17 cellular contexts compared by ENCODE assay signal in the genomic region with DNA sequence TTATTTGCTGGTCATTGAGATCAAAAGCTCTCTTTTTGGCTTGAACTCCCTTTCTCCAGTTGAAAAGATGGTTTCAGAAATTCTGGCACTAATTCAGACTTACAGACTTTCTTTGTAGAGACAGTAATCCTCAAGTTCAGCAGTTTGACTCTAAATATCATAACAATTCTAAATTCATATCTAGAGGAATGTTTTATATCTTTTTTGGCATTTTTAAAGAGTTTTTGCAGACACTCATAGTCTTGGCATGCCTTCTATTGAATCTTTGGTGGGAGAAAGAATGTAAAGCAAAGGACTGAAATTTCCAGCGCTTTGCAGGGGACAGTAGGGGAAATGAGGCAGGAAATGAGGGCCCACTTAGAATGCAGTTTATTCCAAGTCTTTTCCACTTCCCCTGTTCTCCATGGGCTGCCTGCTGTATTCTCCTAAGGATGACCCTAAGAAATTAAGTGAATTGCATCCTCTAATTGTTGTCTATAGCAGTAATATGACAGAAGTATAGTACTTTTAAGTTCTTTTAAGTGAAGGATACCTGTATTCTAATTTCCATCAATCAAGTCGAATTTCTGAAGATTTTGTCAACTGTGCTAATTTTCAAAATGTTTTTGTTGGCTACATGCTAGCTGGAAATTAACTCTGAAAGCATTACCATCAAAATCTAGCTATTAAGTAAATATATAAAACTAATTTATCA. TPM values are rescaled to one million over a fixed set of nuclear protein-coding genes. Genes with fewer than 3 reads are reported as not detected.
A peak's percentile ranks its signal among the peaks of the same experiment; 100 is the strongest.
DNase-seq lines count a peak whose midpoint lies in the region; ATAC-seq, FAIRE-seq and TF ChIP-seq lines count a peak whose summit lies in the region.
"Had no signal": no experiment of that assay in that cellular context is flagged by ENCODE, and none has a peak within 500 bp of the region (broad histone marks: within the 10 kb centered on the region; RNA-seq: fewer than 3 reads in every experiment).

No MANE protein-coding gene starts in this region.

- FAIRE-seq in pancreas (lab: Jason Lieb, UNC): no peak

- intact Hi-C loops in pancreas (cut with DNase I): no loop called here

- H3K27me3 ChIP-seq in pancreas: no peaks in the 10 kb centered on the region
- H3K27me3 ChIP-seq: testis had no signal

- peaks cover 83 to 88% (median 86%) of the 10 kb centered on the region in 3 donors for H3K4me1 Mint-ChIP-seq in T-cell
- peaks cover 58% of the 10 kb centered on the region for H3K4me1 Mint-ChIP-seq in osteocyte (ENCODE audit: unreplicated experiment)

- no peak overlapping the region for H3K4me3 ChIP-seq in pancreas
- H3K4me3 ChIP-seq: testis had no signal

- H3K27ac Mint-ChIP-seq in T-cell (peak overlapping the region; percentile 25 to 44), osteocyte (ENCODE audit: unreplicated experiment) (peak overlapping the region; percentile 35)
- H3K27ac Mint-ChIP-seq: CD8-positive, alpha-beta T cell had no signal

- H3K9me3 Mint-ChIP-seq in T-cell (no peaks in the 10 kb centered on the region), osteocyte (ENCODE audit: unreplicated experiment) (no peaks in the 10 kb centered on the region)
- H3K9me3 Mint-ChIP-seq: CD8-positive, alpha-beta T cell had no signal

- CTCF ChIA-PET in T-cell (lab: Charles Lee): interaction anchor here (1.1 kb wide), 2 partner anchors 8 to 113 kb away, joined by 3 read pairs; no protein-coding TSS in a partner anchor

- 61 to 69% methylated on average over 2 of the region's 2 CpGs for WGBS in pancreas, 2 donors

- no peaks in the 10 kb centered on the region for H3K9me3 ChIP-seq in pancreas
- H3K9me3 ChIP-seq: testis had no signal

- TF ChIP-seq CTCF in osteocyte (IDR thresholded peaks at IDR 0.05) (no peak), pancreas (IDR thresholded peaks at IDR 0.05) (no peak)

- no peak for ATAC-seq in T-cell (replicated peaks in 1 of 4)
- no peak for ATAC-seq in HG03135 (IDR thresholded peaks at IDR 0.05; ENCODE audit: unreplicated experiment)
- no peak for ATAC-seq in pancreas
- ATAC-seq: CD8-positive, alpha-beta T cell; right cardiac atrium had no signal

- peaks cover 21% of the 10 kb centered on the region for H3K36me3 Mint-ChIP-seq in T-cell
- H3K36me3 Mint-ChIP-seq in osteocyte (ENCODE audit: unreplicated experiment): peaks cover 2% of the 10 kb centered on the region

- no peak overlapping the region for H3K27ac ChIP-seq in pancreas
- H3K27ac ChIP-seq: testis, WERI-Rb-1 had no signal

- peak; percentile 77 for DNase-seq in EL
- no peak for DNase-seq in T-cell
- peak; percentile 79 for DNase-seq in fibroblast of peridontal ligament (ENCODE audit: extremely low read depth)
- no peak for DNase-seq in osteocyte (ENCODE audit: extremely low spot score, unreplicated experiment)
- no peak for DNase-seq in pancreas
- no peak for DNase-seq in activated effector memory CD4-positive, alpha-beta T cell treated with anti-CD3 and anti-CD28 coated beads, Interleukin-2, amount 50 U/mL, for 16 hours
- DNase-seq: CD8-positive, alpha-beta T cell; DND-41; NCI-H1092; NCI-H2171; right cardiac atrium; RPMI8226; testis; WERI-Rb-1 had no signal

- no peaks in the 10 kb centered on the region for H3K27me3 Mint-ChIP-seq in T-cell
- no peaks in the 10 kb centered on the region for H3K27me3 Mint-ChIP-seq in osteocyte (ENCODE audit: unreplicated experiment)
- H3K27me3 Mint-ChIP-seq: brain had no signal

- POLR2A ChIA-PET in T-cell (lab: Charles Lee): interaction anchor here (0.5 to 1.1 kb wide), 3 partner anchors 15 to 26 kb away, joined by 3 to 6 read pairs (median 4); no protein-coding TSS in a partner anchor

- no peak overlapping the region for H3K4me3 Mint-ChIP-seq in T-cell
- H3K4me3 Mint-ChIP-seq in osteocyte (ENCODE audit: unreplicated experiment): peak overlapping the region; percentile 1
- H3K4me3 Mint-ChIP-seq: CD8-positive, alpha-beta T cell; neural crest cell had no signal

- H3K36me3 ChIP-seq in pancreas: no peaks in the 10 kb centered on the region
- H3K36me3 ChIP-seq: WERI-Rb-1 had no signal

- peaks cover 17 to 29% (median 26%) of the 10 kb centered on the region in 3 donors for H3K4me1 ChIP-seq in pancreas

RNA-seq across cellular contexts. Expression of a gene that starts 31.5 kb away (rescaled TPM):
- total RNA-seq in T-cell (100 to 1,000 TPM; 101 to 223 (median 123) TPM), osteocyte (35.2 and 41.1 TPM in 2 replicates), pancreas (10 to 100 TPM; 29.9 to 44.0 (median 36.0) TPM)
- 10 to 100 TPM; 12.5 to 21.3 TPM for polyA plus RNA-seq in pancreas

Comparison
In these comparisons a context has a peak if more than half of its experiments do, and no peak if none do; other contexts are left out.
1. DNase-seq: peak in EL (single experiment) and fibroblast of peridontal ligament (single experiment); none in T-cell (0 of 34), osteocyte (single experiment), pancreas (0 of 6) and activated effector memory CD4-positive, alpha-beta T cell treated with anti-CD3 and anti-CD28 coated beads, Interleukin-2, amount 50 U/mL, for 16 hours (single experiment).